In the genomic region with DNA sequence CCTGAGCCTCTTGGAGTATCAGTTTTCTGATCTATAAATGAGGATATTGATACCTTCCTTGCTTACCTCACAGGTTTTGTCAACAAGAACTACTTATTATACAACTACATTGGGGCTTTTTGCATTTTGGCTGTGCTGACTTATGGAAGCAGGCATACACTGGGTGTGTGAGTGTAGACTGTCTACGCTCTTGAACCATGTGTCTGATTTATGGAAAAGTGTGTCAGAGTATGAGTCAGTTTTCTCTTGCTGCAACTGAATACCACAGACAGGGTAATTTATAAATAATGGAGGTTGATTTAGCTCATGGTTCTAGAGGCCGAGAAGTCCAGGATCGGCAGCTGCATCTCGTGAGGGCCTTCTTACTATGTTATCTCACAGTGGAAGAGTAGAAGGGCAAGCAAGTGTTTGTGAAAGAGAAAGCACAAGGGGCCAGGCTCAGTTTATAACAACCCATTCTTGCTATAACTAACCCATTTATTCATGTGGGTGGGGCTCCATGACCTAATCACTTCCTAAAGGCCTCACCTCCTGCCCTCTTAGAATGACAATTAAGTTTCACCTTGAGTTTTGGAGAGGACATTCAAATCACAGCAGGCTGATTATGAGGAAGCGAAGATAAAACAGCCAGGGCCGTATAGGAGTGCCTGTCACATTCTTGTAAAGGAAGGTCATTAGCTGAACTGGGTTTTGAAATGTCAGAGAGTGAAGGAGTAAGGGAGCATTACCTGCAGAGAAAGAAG, we compare ENCODE assay signal across 11 cellular contexts. TPM values are rescaled to one million over a fixed set of nuclear protein-coding genes. Genes with fewer than 3 reads are reported as not detected.
DNase-seq lines count a peak whose midpoint lies in the region; ATAC-seq, FAIRE-seq and TF ChIP-seq lines count a peak whose summit lies in the region.
"Had no signal": no experiment of that assay in that cellular context is flagged by ENCODE, and none has a peak within 500 bp of the region (broad histone marks: within the 10 kb centered on the region; RNA-seq: fewer than 3 reads in every experiment).

No MANE protein-coding gene starts in this region.

- TF ChIP-seq CTCF in pancreas (IDR thresholded peaks at IDR 0.05): no peak

- peak; percentile 8 for DNase-seq in NOMO-1 treated with DMSO at 0.1 percent for 48 hours (lab: John Stamatoyannopoulos, UW; ENCODE audit: unreplicated experiment)
- DNase-seq in NOMO-1 treated with dmso at 0.1 percent for 144 hours (lab: John Stamatoyannopoulos, UW; ENCODE audit: unreplicated experiment): no peak
- DNase-seq in iPS DF 19.7 (ENCODE audit: low read depth, low spot score): peak; percentile 76
- DNase-seq in NCI-H1694 treated with DMSO at 0.1 percent for 48 hours (lab: John Stamatoyannopoulos, UW): no peak
- no peak for DNase-seq in anterior cingulate cortex (lab: John Stamatoyannopoulos, UW)
- DNase-seq in pancreas: no peak
- DNase-seq: mesenchymal stem cell had no signal

- H3K27ac ChIP-seq in pancreas: no peak overlapping the region

- H3K27me3 ChIP-seq in pancreas: no peaks in the 10 kb centered on the region

- 87 to 88% methylated on average over 6 of the region's 6 CpGs for WGBS in pancreas, 2 donors

- peak; percentile 59 for ATAC-seq in GM21360 (IDR thresholded peaks at IDR 0.05; ENCODE audit: unreplicated experiment)
- ATAC-seq in HG03108 (IDR thresholded peaks at IDR 0.05; ENCODE audit: unreplicated experiment): peak; percentile 40
- ATAC-seq in pancreas: no peak
- ATAC-seq: HCT116 had no signal

- FAIRE-seq in pancreas (lab: Jason Lieb, UNC): no peak

- no peaks in the 10 kb centered on the region for H3K4me1 ChIP-seq in pancreas

- no peaks in the 10 kb centered on the region for H3K9me3 ChIP-seq in pancreas

- intact Hi-C loops in pancreas (cut with DNase I): no loop called here

- H3K36me3 ChIP-seq in pancreas: no peaks in the 10 kb centered on the region

- no peak overlapping the region for H3K4me3 ChIP-seq in pancreas

RNA-seq across cellular contexts. Expression of a gene that starts 6.8 kb away (rescaled TPM):
- not detected for total RNA-seq in pancreas
- not detected for polyA plus RNA-seq in pancreas
- total RNA-seq: A172 had no signal

RNA-seq across cellular contexts. Expression of a gene that starts 28.1 kb away (rescaled TPM):
- total RNA-seq in pancreas: under 1 TPM in 1 of 6 donors, not detected in 5; 0.31 TPM
- polyA plus RNA-seq in pancreas: under 1 TPM; 0.08 to 0.21 TPM
- total RNA-seq: A172 had no signal

Comparison
In these comparisons a context has a peak if more than half of its experiments do, and no peak if none do; other contexts are left out.
1. DNase-seq: peak in NOMO-1 treated with DMSO at 0.1 percent for 48 hours (single experiment) and iPS DF 19.7 (single experiment); none in NOMO-1 treated with dmso at 0.1 percent for 144 hours (single experiment), NCI-H1694 treated with DMSO at 0.1 percent for 48 hours (single experiment), anterior cingulate cortex (0 of 58) and pancreas (0 of 6).
2. ATAC-seq: peak in GM21360 (single experiment) and HG03108 (single experiment); none in pancreas (0 of 4).